ENCODE assay signal across 25 cellular contexts in the genomic region with DNA sequence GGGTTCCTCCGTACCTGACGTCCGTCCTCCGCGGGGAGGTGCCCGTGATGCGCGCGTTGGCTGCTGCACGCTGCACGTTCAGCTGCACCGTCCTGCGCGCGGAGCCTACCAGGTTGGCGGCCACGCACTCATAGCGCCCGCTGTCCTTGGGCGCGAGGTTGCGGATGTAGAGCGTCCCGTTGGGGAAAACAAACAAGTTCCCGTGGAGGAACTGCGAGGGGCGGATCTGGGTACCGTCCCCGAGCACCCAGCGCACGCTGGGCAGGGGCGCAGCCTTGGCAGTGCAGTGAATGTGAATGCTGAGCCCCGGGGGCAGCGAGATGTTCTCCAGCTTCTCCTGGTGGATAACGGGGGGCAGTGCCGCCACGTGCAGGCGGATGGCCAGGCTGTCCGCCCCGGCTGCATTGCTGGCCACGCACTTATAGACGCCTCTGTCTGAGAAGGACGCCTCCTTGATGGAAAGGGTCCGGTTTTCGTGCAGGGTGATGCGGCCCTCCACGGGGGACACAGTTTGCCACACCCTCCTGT. TPM values are rescaled to one million over a fixed set of nuclear protein-coding genes. Genes with fewer than 3 reads are reported as not detected.
"Had no signal": no experiment of that assay in that cellular context is flagged by ENCODE, and none has a peak within 500 bp of the region (broad histone marks: within the 10 kb centered on the region; RNA-seq: fewer than 3 reads in every experiment).

No MANE protein-coding gene starts in this region.

- DNase-seq: colonic mucosa; cortex of kidney; effector CD8-positive, alpha-beta T cell; effector memory CD8-positive, alpha-beta T cell; endodermal cell; erythroblast; esophagus squamous epithelium; foreskin fibroblast; foreskin melanocyte; gastrocnemius medialis; glutamatergic neuron; head of caudate nucleus; heart right ventricle; hippocampal formation; left colon; left ventricle myocardium inferior; mammary epithelial cell; mesendoderm; midbrain had no signal

- H3K27me3 Mint-ChIP-seq: dendritic cell treated with granulocyte-macrophage colony-stimulating factor and Interleukin-4, amounts not matched to agents 40 ng/mL and 50 ng/mL, for 4 days; effector memory CD8-positive, alpha-beta T cell; memory B cell had no signal

- H3K4me3 Mint-ChIP-seq: dendritic cell treated with granulocyte-macrophage colony-stimulating factor and Interleukin-4, amounts not matched to agents 40 ng/mL and 50 ng/mL, for 4 days; effector memory CD8-positive, alpha-beta T cell; endodermal cell; memory B cell had no signal

- H3K9me3 Mint-ChIP-seq: effector memory CD8-positive, alpha-beta T cell had no signal

- H3K36me3 Mint-ChIP-seq: memory B cell had no signal

- H3K4me1 Mint-ChIP-seq: endodermal cell, memory B cell had no signal

- ATAC-seq: effector memory CD8-positive, alpha-beta T cell; esophagus mucosa; gastrocnemius medialis; heart right ventricle; left colon; left lobe of liver had no signal

- H3K27ac Mint-ChIP-seq: dendritic cell treated with granulocyte-macrophage colony-stimulating factor and Interleukin-4, amounts not matched to agents 40 ng/mL and 50 ng/mL, for 4 days; effector memory CD8-positive, alpha-beta T cell; endodermal cell; memory B cell had no signal

RNA-seq across cellular contexts. Expression of a gene that starts 29.2 kb away (rescaled TPM):
- total RNA-seq: dermis microvascular lymphatic vessel endothelial cell, mononuclear cell had no signal
